ENCODE assay signal across 1 cellular context in genomic region chr1:32342704-32343103, GRCh38.
TF ChIP-seq lines count a peak whose summit lies in the region.

No MANE protein-coding gene starts in this region.

TF ChIP-seq in IMR-90, 13 proteins besides CTCF, POLR2A, EP300 and RAD21:
- TF ChIP-seq MXI1 (IDR thresholded peaks at IDR 0.05; ENCODE audit: borderline replicate concordance, low read depth, low read length) (no peak), CEBPB (IDR thresholded peaks at IDR 0.05; ENCODE audit: low read depth, low read length) (peak; percentile 85)
